8 cellular contexts compared by ENCODE assay signal in the genomic region with DNA sequence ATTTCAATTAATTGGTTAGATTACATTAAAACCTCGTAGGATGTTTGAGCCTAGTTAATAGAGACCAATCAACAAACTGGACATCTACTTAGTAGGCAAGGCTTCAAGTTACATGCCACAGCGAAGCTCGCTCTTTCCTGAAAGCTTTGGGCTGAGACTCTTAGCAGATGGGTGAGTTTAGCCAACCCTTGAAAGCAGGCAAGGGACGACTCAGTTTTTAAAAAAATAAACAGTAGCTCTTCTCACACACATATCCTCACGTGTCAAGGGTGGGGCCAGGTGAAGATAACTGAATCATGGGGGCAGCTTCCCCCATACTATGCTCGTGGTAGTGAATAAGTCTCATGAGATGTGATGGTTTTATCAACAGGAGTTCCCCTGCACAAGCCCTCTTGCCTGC. TPM values are rescaled to one million over a fixed set of nuclear protein-coding genes. Genes with fewer than 3 reads are reported as not detected.
DNase-seq lines count a peak whose midpoint lies in the region; ATAC-seq and TF ChIP-seq lines count a peak whose summit lies in the region.

No MANE protein-coding gene starts in this region.

- H3K4me1 ChIP-seq in lower lobe of right lung = peaks cover 21% of the 10 kb centered on the region

- TF ChIP-seq CTCF in HFFc6 (IDR thresholded peaks at IDR 0.05) (no peak), lower lobe of right lung (IDR thresholded peaks at IDR 0.05) (no peak)

- intact Hi-C loops in lower lobe of right lung (cut with DNase I) = no loop called here

- H3K27ac ChIP-seq in lower lobe of right lung = no peak overlapping the region

- H3K4me3 ChIP-seq in lower lobe of right lung = peak overlapping the region; percentile 76

- H3K36me3 ChIP-seq in lower lobe of right lung = no peaks in the 10 kb centered on the region

- ATAC-seq in lower lobe of right lung = no peak
- ATAC-seq in GM21447 (IDR thresholded peaks at IDR 0.05; ENCODE audit: unreplicated experiment) = no peak

- in situ Hi-C loops in ACHN (cut with HindIII; ENCODE audit: low pct_ligation_motif_present, low pct_unique_long_range_greater_than_20kb, low sequenced_read_pairs) = no loop called here

- no peaks in the 10 kb centered on the region for H3K9me3 Mint-ChIP-seq in HFFc6
- no peaks in the 10 kb centered on the region for H3K9me3 Mint-ChIP-seq in activated naive CD8-positive, alpha-beta T cell treated with anti-CD3 and anti-CD28 coated beads for 36 hours

- peaks cover 16% of the 10 kb centered on the region for H3K36me3 Mint-ChIP-seq in HFFc6 (ENCODE audit: low read depth)
- peaks cover 44% of the 10 kb centered on the region for H3K36me3 Mint-ChIP-seq in activated naive CD8-positive, alpha-beta T cell treated with anti-CD3 and anti-CD28 coated beads for 36 hours

- peaks cover 8% of the 10 kb centered on the region for H3K27me3 Mint-ChIP-seq in HFFc6 (ENCODE audit: insufficient read depth)
- H3K27me3 Mint-ChIP-seq in activated naive CD8-positive, alpha-beta T cell treated with anti-CD3 and anti-CD28 coated beads for 36 hours = no peaks in the 10 kb centered on the region

- H3K4me3 Mint-ChIP-seq in HFFc6 = peak overlapping the region; percentile 97
- peak overlapping the region; percentile 91 for H3K4me3 Mint-ChIP-seq in activated naive CD8-positive, alpha-beta T cell treated with anti-CD3 and anti-CD28 coated beads for 36 hours

- H3K27me3 ChIP-seq in lower lobe of right lung (ENCODE audit: low read depth) = no peaks in the 10 kb centered on the region

- H3K9me3 ChIP-seq in lower lobe of right lung = no peaks in the 10 kb centered on the region

- DNase-seq in ACHN (peak; percentile 24), HFFc6 (peak; percentile 18), lower lobe of right lung (no peak), NCI-H2196 (lab: John Stamatoyannopoulos, UW; ENCODE audit: unreplicated experiment) (no peak), AG08395 (ENCODE audit: low spot score) (no peak), germinal center (ENCODE audit: low spot score) (no peak)
- DNase-seq in activated naive CD8-positive, alpha-beta T cell treated with anti-CD3 and anti-CD28 coated beads for 36 hours = peak; percentile 6

- H3K27ac Mint-ChIP-seq in HFFc6 = peak overlapping the region; percentile 86
- peak overlapping the region; percentile 88 for H3K27ac Mint-ChIP-seq in activated naive CD8-positive, alpha-beta T cell treated with anti-CD3 and anti-CD28 coated beads for 36 hours

- H3K4me1 Mint-ChIP-seq in HFFc6 (ENCODE audit: low read depth) = peaks cover 56% of the 10 kb centered on the region
- peaks cover 22% of the 10 kb centered on the region for H3K4me1 Mint-ChIP-seq in activated naive CD8-positive, alpha-beta T cell treated with anti-CD3 and anti-CD28 coated beads for 36 hours

RNA-seq across cellular contexts. Expression of a gene that starts 0.8 kb away (rescaled TPM):
- 1 to 10 TPM; 2.6 to 6.8 (median 6.3) TPM for total RNA-seq in HFFc6 (2021; fragmentation: NEBNext Ultra II Directional; extraction: Animal tissue kit (Norgen Biotek cat#: 25700))
- total RNA-seq in activated naive CD8-positive, alpha-beta T cell treated with anti-CD3 and anti-CD28 coated beads for 36 hours = 10 to 100 TPM; 28.4 to 30.0 TPM
- 1.5 TPM for total RNA-seq in lower lobe of right lung

RNA-seq across cellular contexts. Expression of a gene that starts 40.3 kb away (rescaled TPM):
- total RNA-seq in HFFc6 (2021; fragmentation: NEBNext Ultra II Directional; extraction: Animal tissue kit (Norgen Biotek cat#: 25700)) = 100 to 1,000 TPM; 136 to 164 (median 153) TPM
- 100 to 1,000 TPM; 237 to 239 TPM for total RNA-seq in activated naive CD8-positive, alpha-beta T cell treated with anti-CD3 and anti-CD28 coated beads for 36 hours
- total RNA-seq in lower lobe of right lung = 132 TPM

Comparison
In these comparisons a context has a peak if more than half of its experiments do, and no peak if none do; other contexts are left out.
1. DNase-seq: peak in ACHN (single experiment), HFFc6 (single experiment) and activated naive CD8-positive, alpha-beta T cell treated with anti-CD3 and anti-CD28 coated beads for 36 hours (single experiment); none in lower lobe of right lung (single experiment), NCI-H2196 (single experiment), AG08395 (single experiment) and germinal center (single experiment).